In the genomic region with DNA sequence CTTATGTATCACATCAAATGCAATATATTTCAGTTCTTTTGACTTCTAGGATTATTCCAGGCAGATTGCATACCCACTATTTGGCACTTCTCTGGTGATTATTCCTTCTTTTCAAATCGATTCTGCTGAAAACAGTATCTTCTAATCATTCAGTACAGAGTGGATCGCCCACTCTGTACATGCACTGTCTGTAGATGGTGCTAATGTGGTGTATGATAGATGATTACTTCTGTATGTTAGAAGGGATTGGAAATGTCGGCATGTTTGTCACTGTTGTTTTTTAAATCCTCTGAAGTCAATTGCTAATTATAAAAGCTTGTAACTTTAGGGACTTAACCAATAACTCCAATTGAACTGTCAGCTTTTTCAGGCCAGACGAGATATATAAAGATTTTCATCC, we compare ENCODE assay signal across 24 cellular contexts.
A peak's percentile ranks its signal among the peaks of the same experiment; 100 is the strongest.
DNase-seq lines count a peak whose midpoint lies in the region; ATAC-seq, FAIRE-seq and TF ChIP-seq lines count a peak whose summit lies in the region.
"Had no signal": no experiment of that assay in that cellular context is flagged by ENCODE, and none has a peak within 500 bp of the region (broad histone marks: within the 10 kb centered on the region; RNA-seq: fewer than 3 reads in every experiment).

No MANE protein-coding gene starts in this region.

- TF ChIP-seq RAD21 in liver (IDR thresholded peaks at IDR 0.05) (peak; percentile 48 to 62), HepG2 (CRISPR knock-in tag; IDR thresholded peaks at IDR 0.05) (no peak)

- H3K27ac Mint-ChIP-seq in chondrocyte (ENCODE audit: unreplicated experiment), result peak overlapping the region; percentile 9
- no peak overlapping the region for H3K27ac Mint-ChIP-seq in activated CD8-positive, alpha-beta T cell treated with anti-CD3 and anti-CD28 coated beads, Interleukin-2, amount 10 ng/mL, durations not matched to agents 7 days and 5 days
- H3K27ac Mint-ChIP-seq: CD8-positive, alpha-beta T cell; H9; HFFc6 had no signal

- H3K36me3 ChIP-seq in liver (ENCODE audit: control insufficient read depth in 4 of 4, insufficient read depth in 3 of 4, low read depth in 1 of 4, low read length in 3 of 4) (no peaks in the 10 kb centered on the region), HepG2 (replicated peaks in 1 of 2; ENCODE audit: control insufficient read depth in 1 of 2, insufficient read depth in 2 of 2, low read length in 2 of 2) (no peaks in the 10 kb centered on the region), right lobe of liver (no peaks in the 10 kb centered on the region), right atrium auricular region (no peaks in the 10 kb centered on the region)

- no TSS peak for BruUV-seq in HepG2 (replicated peaks; lab: Mats Ljungman, UMichigan)

- H3K27me3 ChIP-seq in liver (ENCODE audit: control insufficient read depth in 4 of 4, insufficient read depth in 4 of 4, low read length in 3 of 4) (no peaks in the 10 kb centered on the region), HepG2 (ENCODE audit: control insufficient read depth in 1 of 2, insufficient read depth in 2 of 2, low read length in 2 of 2) (no peaks in the 10 kb centered on the region), right lobe of liver (no peaks in the 10 kb centered on the region), right atrium auricular region (no peaks in the 10 kb centered on the region)

- H3K4me1 Mint-ChIP-seq in chondrocyte (ENCODE audit: low read depth), result peaks cover 39% of the 10 kb centered on the region
- H3K4me1 Mint-ChIP-seq in activated CD8-positive, alpha-beta T cell treated with anti-CD3 and anti-CD28 coated beads, Interleukin-2, amount 10 ng/mL, durations not matched to agents 7 days and 5 days (ENCODE audit: low read depth), result no peaks in the 10 kb centered on the region
- H3K4me1 Mint-ChIP-seq: H9 had no signal

- no peak overlapping the region for H3K4me2 ChIP-seq in HepG2 (ENCODE audit: low read depth, low read length)
- H3K4me2 ChIP-seq: A549 had no signal

- H3K4me1 ChIP-seq in liver (ENCODE audit: control insufficient read depth in 4 of 4, insufficient read depth in 4 of 4, low read length in 3 of 4) (peaks cover 0 to 3% (median 0%) of the 10 kb centered on the region in 4 donors), HepG2 (ENCODE audit: insufficient read depth, low read length) (no peaks in the 10 kb centered on the region), right lobe of liver (no peaks in the 10 kb centered on the region), right atrium auricular region (no peaks in the 10 kb centered on the region)

- H4K20me1 ChIP-seq in HepG2 (ENCODE audit: insufficient read depth, low read length), result no peaks in the 10 kb centered on the region

- no peak overlapping the region for H3K4me3 Mint-ChIP-seq in chondrocyte (ENCODE audit: unreplicated experiment)
- H3K4me3 Mint-ChIP-seq in activated CD8-positive, alpha-beta T cell treated with anti-CD3 and anti-CD28 coated beads, Interleukin-2, amount 10 ng/mL, durations not matched to agents 7 days and 5 days, result no peak overlapping the region
- H3K4me3 Mint-ChIP-seq: CD8-positive, alpha-beta T cell; H9; HFFc6 had no signal

- no peak for FAIRE-seq in HepG2 (lab: Jason Lieb, UNC)
- FAIRE-seq: A549, GM12878, GM19239 had no signal

- H3K36me3 Mint-ChIP-seq in chondrocyte (ENCODE audit: low read depth), result no peaks in the 10 kb centered on the region
- H3K36me3 Mint-ChIP-seq in activated CD8-positive, alpha-beta T cell treated with anti-CD3 and anti-CD28 coated beads, Interleukin-2, amount 10 ng/mL, durations not matched to agents 7 days and 5 days (ENCODE audit: low read depth), result no peaks in the 10 kb centered on the region
- H3K36me3 Mint-ChIP-seq: CD8-positive, alpha-beta T cell had no signal

- H3K9me3 ChIP-seq in liver (ENCODE audit: control insufficient read depth in 4 of 4, low read length in 3 of 4) (no peaks in the 10 kb centered on the region), HepG2 (ENCODE audit: low read length) (peaks cover 88% of the 10 kb centered on the region), right lobe of liver (no peaks in the 10 kb centered on the region), right atrium auricular region (peaks cover 0 to 7% of the 10 kb centered on the region in 2 donors)

- TF ChIP-seq POLR2A in HepG2 (IDR thresholded peaks at IDR 0.05; ENCODE audit: insufficient read depth in 1 of 2, low read depth in 2 of 2, low read length in 2 of 2) (no peak), right lobe of liver (IDR thresholded peaks at IDR 0.05) (no peak)

- ATAC-seq in HepG2 (no peak), right lobe of liver (peak in 3 of 4 donors; percentile 46 to 56 (median 55)), HG03159 (IDR thresholded peaks at IDR 0.05; ENCODE audit: unreplicated experiment) (no peak)
- ATAC-seq in activated CD8-positive, alpha-beta T cell treated with anti-CD3 and anti-CD28 coated beads, Interleukin-2, amount 10 ng/mL, durations not matched to agents 7 days and 5 days, result no peak
- ATAC-seq: A549; CD8-positive, alpha-beta T cell; GM12878 had no signal

- no peak overlapping the region for H3K27ac ChIP-seq in liver (ENCODE audit: low read depth in 1 of 2, low read length in 2 of 2)
- no peak overlapping the region for H3K27ac ChIP-seq in HepG2 (ENCODE audit: extremely low read length, insufficient read depth, low read length)
- no peak overlapping the region for H3K27ac ChIP-seq in right lobe of liver
- H3K27ac ChIP-seq in right atrium auricular region, result no peak overlapping the region
- H3K27ac ChIP-seq: GM23248 had no signal

- H3K27me3 Mint-ChIP-seq in chondrocyte (ENCODE audit: low read depth), result no peaks in the 10 kb centered on the region
- no peaks in the 10 kb centered on the region for H3K27me3 Mint-ChIP-seq in activated CD8-positive, alpha-beta T cell treated with anti-CD3 and anti-CD28 coated beads, Interleukin-2, amount 10 ng/mL, durations not matched to agents 7 days and 5 days (ENCODE audit: low read depth)

- H3K9ac ChIP-seq in liver (ENCODE audit: low read depth in 1 of 2, low read length in 2 of 2), result no peak overlapping the region
- no peak overlapping the region for H3K9ac ChIP-seq in HepG2 (ENCODE audit: insufficient read depth, low read depth, low read length)
- H3K9ac ChIP-seq: GM23248 had no signal

- in situ Hi-C loops in HepG2 (cut with HindIII; ENCODE audit: extremely low pct_ligation_motif_present, low pct_unique_long_range_greater_than_20kb), result no loop called here

- intact Hi-C loops in HepG2 (cut with micrococcal nuclease; ENCODE audit: unreplicated experiment), result no loop called here
- intact Hi-C loops in right lobe of liver (cut with DNase I), result no loop called here

- no peak overlapping the region for H3K4me3 ChIP-seq in liver (ENCODE audit: low read depth in 1 of 3, low read length in 3 of 3)
- H3K4me3 ChIP-seq in HepG2 (replicated peaks in 1 of 3; ENCODE audit: insufficient read depth in 1 of 3, low read depth in 2 of 3, low read length in 3 of 3), result no peak overlapping the region
- no peak overlapping the region for H3K4me3 ChIP-seq in LNCaP clone FGC (ENCODE audit: low read depth, low read length)
- no peak overlapping the region for H3K4me3 ChIP-seq in right lobe of liver
- H3K4me3 ChIP-seq in right atrium auricular region, result no peak overlapping the region
- H3K4me3 ChIP-seq: A549, GM12878, GM23248 had no signal

- DNase-seq in HepG2 (ENCODE audit: low spot score), result no peak
- DNase-seq in LNCaP clone FGC (ENCODE audit: low read depth), result no peak
- no peak for DNase-seq in chondrocyte (ENCODE audit: low spot score)
- DNase-seq in right lobe of liver, result no peak
- DNase-seq in activated CD8-positive, alpha-beta T cell treated with anti-CD3 and anti-CD28 coated beads, Interleukin-2, amount 10 ng/mL, durations not matched to agents 7 days and 5 days, result no peak
- DNase-seq in right atrium auricular region (ENCODE audit: low spot score), result no peak
- DNase-seq: 8988T; ACHN; AML-193; C1 segment of cervical spinal cord; Caco-2; CD8-positive, alpha-beta T cell; DMS 273 treated with DMSO at 0.1 percent for 48 hours; DMS79; EL; GDM1; GM23248; H9; HFFc6 had no signal

- H3K9me3 Mint-ChIP-seq in chondrocyte (ENCODE audit: low read depth), result peaks cover 11% of the 10 kb centered on the region
- peaks cover 4% of the 10 kb centered on the region for H3K9me3 Mint-ChIP-seq in activated CD8-positive, alpha-beta T cell treated with anti-CD3 and anti-CD28 coated beads, Interleukin-2, amount 10 ng/mL, durations not matched to agents 7 days and 5 days (ENCODE audit: insufficient read depth)

- H3K79me2 ChIP-seq in HepG2 (ENCODE audit: insufficient read depth, low read length), result no peaks in the 10 kb centered on the region

- no peak overlapping the region for H2AFZ ChIP-seq in HepG2 (ENCODE audit: low read length)
- H2AFZ ChIP-seq: GM23248 had no signal

- no peak for TF ChIP-seq EP300 in HepG2 (IDR thresholded peaks at IDR 0.05; ENCODE audit: low read depth in 2 of 2, low read length in 2 of 2)
- TF ChIP-seq EP300 in HepG2 (CRISPR knock-in tag; IDR thresholded peaks at IDR 0.05; ENCODE audit: borderline replicate concordance), result no peak

- CTCF ChIA-PET in HepG2 (lab: Yijun Ruan, JAX; ENCODE audit: low intra/inter-chr PET ratio, low total read pairs), result no interaction called here
- CTCF ChIA-PET in activated CD8-positive, alpha-beta T cell treated with anti-CD3 and anti-CD28 coated beads, Interleukin-2, amount 10 ng/mL, durations not matched to agents 7 days and 5 days (lab: Charles Lee), result no interaction called here

- POLR2A ChIA-PET in HepG2 (lab: Yijun Ruan, JAX), result no interaction called here
- POLR2A ChIA-PET in activated CD8-positive, alpha-beta T cell treated with anti-CD3 and anti-CD28 coated beads, Interleukin-2, amount 10 ng/mL, durations not matched to agents 7 days and 5 days (lab: Charles Lee), result no interaction called here

- TF ChIP-seq CTCF in liver (IDR thresholded peaks at IDR 0.05; ENCODE audit: low read depth, low read length, missing input control) (peak; percentile 11), HepG2 (CRISPR knock-in tag; IDR thresholded peaks at IDR 0.05) (no peak), LNCaP clone FGC (IDR thresholded peaks at IDR 0.05; ENCODE audit: control insufficient read depth, extremely low read depth, insufficient read depth) (0 out of 2 replicates have a peak, but pooled peaks have one; percentile 12), chondrocyte (IDR thresholded peaks at IDR 0.05) (peak; percentile 26), right lobe of liver (IDR thresholded peaks at IDR 0.05) (peak in 3 of 4 donors; percentile 17 to 37 (median 20)), right atrium auricular region (IDR thresholded peaks at IDR 0.05) (no peak)

- 73% methylated on average over 4 of the region's 4 CpGs for WGBS in liver
- WGBS in HepG2 (ENCODE audit: low lambda C conversion rate), result 7% methylated on average over 4 of the region's 4 CpGs
- 57% methylated on average over 4 of the region's 4 CpGs for WGBS in right lobe of liver (ENCODE audit: insufficient coverage, low coverage, low lambda C conversion rate, missing lambda C conversion rate)

Comparison
In these comparisons a context has a peak if more than half of its experiments do, and no peak if none do; other contexts are left out.
1. CTCF ChIP-seq: peak in liver (single experiment), LNCaP clone FGC (single experiment), chondrocyte (single experiment) and right lobe of liver (3 of 4); none in HepG2 (single experiment) and right atrium auricular region (0 of 2).
2. ATAC-seq: peak in right lobe of liver (3 of 4); none in HepG2 (single experiment), activated CD8-positive, alpha-beta T cell treated with anti-CD3 and anti-CD28 coated beads, Interleukin-2, amount 10 ng/mL, durations not matched to agents 7 days and 5 days (single experiment) and HG03159 (single experiment).